Comparison of ENCODE assay signal across 24 cellular contexts in the genomic region with DNA sequence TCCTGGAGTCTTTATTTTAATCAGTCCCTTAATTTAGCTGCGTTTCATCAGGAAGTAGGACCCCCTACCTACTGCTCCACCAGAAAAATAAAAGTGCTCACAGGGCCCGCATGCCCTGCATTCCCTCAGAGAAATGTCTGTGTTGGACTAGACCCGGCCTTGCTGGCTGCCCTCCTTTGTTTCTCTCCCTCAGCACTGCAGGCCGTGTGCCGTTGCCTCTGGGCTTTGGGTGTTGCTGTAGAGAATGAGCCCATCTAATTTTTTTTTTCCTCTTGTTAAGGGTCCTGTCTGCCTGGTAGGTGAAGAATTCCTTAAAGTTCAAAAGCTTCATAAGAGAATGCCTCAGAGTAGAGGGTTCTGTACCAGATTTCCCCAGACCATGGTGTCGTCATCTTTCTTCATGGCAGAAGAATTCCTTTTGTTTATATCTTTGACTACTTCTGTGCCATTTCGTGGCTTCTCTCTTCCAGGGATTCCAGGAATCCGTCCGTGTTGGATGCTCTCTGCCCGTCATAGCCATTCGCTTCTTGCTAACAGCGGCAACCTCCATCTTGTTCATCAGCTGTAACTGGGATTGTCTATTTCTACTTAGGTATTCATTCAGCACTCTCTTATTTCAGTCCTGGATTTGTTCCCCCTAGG. TPM values are rescaled to one million over a fixed set of nuclear protein-coding genes. Genes with fewer than 3 reads are reported as not detected.
DNase-seq lines count a peak whose midpoint lies in the region; ATAC-seq and TF ChIP-seq lines count a peak whose summit lies in the region.
"Had no signal": no experiment of that assay in that cellular context is flagged by ENCODE, and none has a peak within 500 bp of the region (broad histone marks: within the 10 kb centered on the region; RNA-seq: fewer than 3 reads in every experiment).

No MANE protein-coding gene starts in this region.

- no peak overlapping the region for H3K4me3 Mint-ChIP-seq in activated CD8-positive, alpha-beta memory T cell treated with anti-CD3 and anti-CD28 coated beads, Interleukin-2, amount 10 ng/mL, durations not matched to agents 7 days and 5 days
- H3K4me3 Mint-ChIP-seq: activated B cell treated with CpG ODN at 0.5 μM for 24 hours had no signal

- H3K4me3 ChIP-seq in colonic mucosa, result no peak overlapping the region
- H3K4me3 ChIP-seq in testis, result no peak overlapping the region
- no peak overlapping the region for H3K4me3 ChIP-seq in PC-9
- H3K4me3 ChIP-seq in SJCRH30, result no peak overlapping the region

- no peaks in the 10 kb centered on the region for H4K20me1 ChIP-seq in PC-9 (ENCODE audit: insufficient read depth)

- H3K36me3 ChIP-seq in colonic mucosa (no peaks in the 10 kb centered on the region), testis (ENCODE audit: low read depth, missing control alignments) (no peaks in the 10 kb centered on the region), PC-9 (ENCODE audit: low read depth) (no peaks in the 10 kb centered on the region), SJCRH30 (no peaks in the 10 kb centered on the region)
- H3K36me3 ChIP-seq: brain microvascular endothelial cell had no signal

- H3K4me1 ChIP-seq in colonic mucosa (no peaks in the 10 kb centered on the region), testis (peaks cover 8% of the 10 kb centered on the region), PC-9 (replicated peaks; ENCODE audit: insufficient read depth) (no peaks in the 10 kb centered on the region; the same call in 1 of the 2 replicates), SJCRH30 (no peaks in the 10 kb centered on the region)
- H3K4me1 ChIP-seq: foreskin keratinocyte had no signal

- H3K27me3 ChIP-seq in colonic mucosa (no peaks in the 10 kb centered on the region), testis (no peaks in the 10 kb centered on the region), PC-9 (ENCODE audit: insufficient read depth, low read depth) (no peaks in the 10 kb centered on the region), SJCRH30 (no peaks in the 10 kb centered on the region)
- H3K27me3 ChIP-seq: brain microvascular endothelial cell, foreskin keratinocyte had no signal

- peak; percentile 5 for DNase-seq in activated CD8-positive, alpha-beta memory T cell treated with anti-CD3 and anti-CD28 coated beads, Interleukin-2, amount 10 ng/mL, durations not matched to agents 7 days and 5 days
- no peak for DNase-seq in activated CD8-positive, alpha-beta memory T cell treated with anti-CD3 and anti-CD28 coated beads, Interleukin-2, amount 50 U/mL, for 4 hours
- DNase-seq in colonic mucosa (peak; percentile 7), mesenteric fat pad (ENCODE audit: low spot score) (peak; percentile 78), testis (peak; percentile 10), PC-9 (no peak), T-helper 1 cell (no peak), SJCRH30 (no peak)
- DNase-seq: activated CD4-positive, alpha-beta T cell treated with anti-CD3 and anti-CD28 coated beads, Interleukin-2, amount 50 U/mL, for 48 hours; activated gamma-delta T cell; activated T-cell treated with anti-CD3 and anti-CD28 coated beads for 4 hours; brain microvascular endothelial cell; DMS53; effector memory CD4-positive, alpha-beta T cell; erythroblast; foreskin keratinocyte; GDM1; left cardiac atrium; mammary epithelial cell; NCI-H524; SHP77 treated with DMSO at 0.1 percent for 48 hours; stimulated activated naive CD4-positive, alpha-beta T cell treated with Interleukin-2 at 50 U/mL for 16 hours had no signal

- no peaks in the 10 kb centered on the region for H3K79me2 ChIP-seq in PC-9 (ENCODE audit: low read depth)

- no peak overlapping the region for H3K4me2 ChIP-seq in PC-9

- H3K27me3 Mint-ChIP-seq in activated CD8-positive, alpha-beta memory T cell treated with anti-CD3 and anti-CD28 coated beads, Interleukin-2, amount 10 ng/mL, durations not matched to agents 7 days and 5 days, result no peaks in the 10 kb centered on the region
- H3K27me3 Mint-ChIP-seq: activated B cell treated with CpG ODN at 0.5 μM for 24 hours had no signal

- no peaks in the 10 kb centered on the region for H3F3A ChIP-seq in PC-9 (ENCODE audit: insufficient read depth, low read depth)

- intact Hi-C loops in colonic mucosa (cut with DNase I), result no loop called here
- intact Hi-C loops in testis (cut with DNase I; ENCODE audit: low total_unique reads), result no loop called here
- intact Hi-C loops in PC-9 (cut with micrococcal nuclease; ENCODE audit: unreplicated experiment), result no loop called here

- POLR2A ChIA-PET in PC-9 (lab: Charles Lee; ENCODE audit: unreplicated experiment), result no interaction called here

- no peaks in the 10 kb centered on the region for H3K9me2 ChIP-seq in PC-9 (ENCODE audit: insufficient read depth)

- no peak for TF ChIP-seq POLR2A in testis (IDR thresholded peaks at IDR 0.05)

- whole genome bisulfite sequencing in testis, 2 donors, result 91 to 94% methylated on average over 12 of the region's 12 CpGs

- H2AFZ ChIP-seq in PC-9, result no peak overlapping the region

- CTCF ChIA-PET in activated CD8-positive, alpha-beta memory T cell treated with anti-CD3 and anti-CD28 coated beads, Interleukin-2, amount 10 ng/mL, durations not matched to agents 7 days and 5 days (lab: Charles Lee), result interaction anchor here (0.9 kb wide), 1 partner anchor 49 kb away, joined by 3 read pairs; a partner anchor contains a TSS
- CTCF ChIA-PET in PC-9 (lab: Charles Lee), result no interaction called here

- no TSS peak for BruUV-seq in PC-9 (replicated peaks; lab: Mats Ljungman, UMichigan)

- H3K9me3 Mint-ChIP-seq in activated CD8-positive, alpha-beta memory T cell treated with anti-CD3 and anti-CD28 coated beads, Interleukin-2, amount 10 ng/mL, durations not matched to agents 7 days and 5 days (ENCODE audit: low read depth), result no peaks in the 10 kb centered on the region
- H3K9me3 Mint-ChIP-seq: activated B cell treated with CpG ODN at 0.5 μM for 24 hours had no signal

- no peak for ATAC-seq in activated CD8-positive, alpha-beta memory T cell treated with anti-CD3 and anti-CD28 coated beads, Interleukin-2, amount 10 ng/mL, durations not matched to agents 7 days and 5 days
- ATAC-seq: foreskin keratinocyte, HepG2, left cardiac atrium had no signal

- no peak overlapping the region for H3K9ac ChIP-seq in colonic mucosa (ENCODE audit: low read depth in 2 of 2, low read length in 2 of 2)

- no peak overlapping the region for H3K27ac Mint-ChIP-seq in activated CD8-positive, alpha-beta memory T cell treated with anti-CD3 and anti-CD28 coated beads, Interleukin-2, amount 10 ng/mL, durations not matched to agents 7 days and 5 days
- H3K27ac Mint-ChIP-seq: activated B cell treated with CpG ODN at 0.5 μM for 24 hours had no signal

- no peaks in the 10 kb centered on the region for H3K4me1 Mint-ChIP-seq in activated CD8-positive, alpha-beta memory T cell treated with anti-CD3 and anti-CD28 coated beads, Interleukin-2, amount 10 ng/mL, durations not matched to agents 7 days and 5 days

- H3K36me3 Mint-ChIP-seq in activated CD8-positive, alpha-beta memory T cell treated with anti-CD3 and anti-CD28 coated beads, Interleukin-2, amount 10 ng/mL, durations not matched to agents 7 days and 5 days, result no peaks in the 10 kb centered on the region

- no peak overlapping the region for H3K27ac ChIP-seq in colonic mucosa
- no peak overlapping the region for H3K27ac ChIP-seq in testis
- H3K27ac ChIP-seq in PC-9, result no peak overlapping the region
- no peak overlapping the region for H3K27ac ChIP-seq in SJCRH30
- H3K27ac ChIP-seq: brain microvascular endothelial cell, foreskin keratinocyte had no signal

- no peak for TF ChIP-seq CTCF in colonic mucosa (IDR thresholded peaks at IDR 0.05)
- no peak for TF ChIP-seq CTCF in testis (IDR thresholded peaks at IDR 0.05)
- no peak for TF ChIP-seq CTCF in PC-9 (conservative IDR thresholded peaks at IDR 0.05)

- H3K9me3 ChIP-seq in colonic mucosa (no peaks in the 10 kb centered on the region), testis (no peaks in the 10 kb centered on the region), PC-9 (ENCODE audit: insufficient read depth, low read depth) (no peaks in the 10 kb centered on the region), SJCRH30 (replicated peaks) (no peaks in the 10 kb centered on the region)

RNA-seq across cellular contexts. Expression of a gene that starts 49.8 kb away (rescaled TPM):
- not detected for total RNA-seq in activated CD8-positive, alpha-beta memory T cell treated with anti-CD3 and anti-CD28 coated beads, Interleukin-2, amount 10 ng/mL, durations not matched to agents 7 days and 5 days
- total RNA-seq in colonic mucosa (10 to 100 TPM in 1 of 2 donors, 1 to 10 TPM in 1; 2.7 to 15.1 TPM), mesenteric fat pad (169 TPM), testis (1 to 10 TPM; 2.4 TPM), PC-9 (2021) (0.13 TPM in 1 of 2 replicates, not detected in the other)
- polyA plus RNA-seq in testis (ENCODE audit: insufficient read depth, low read depth, low replicate concordance), result 30.7 TPM
- total RNA-seq in SJCRH30 (2014; rRNA removed; shearing (Covaris generic)), result 21.1 and 21.3 TPM in 2 replicates
- total RNA-seq: activated B cell treated with CpG ODN at 0.5 μM for 24 hours had no signal
- polyA plus RNA-seq: mammary epithelial cell had no signal

Comparison
In these comparisons a context has a peak if more than half of its experiments do, and no peak if none do; other contexts are left out.
1. DNase-seq: peak in activated CD8-positive, alpha-beta memory T cell treated with anti-CD3 and anti-CD28 coated beads, Interleukin-2, amount 10 ng/mL, durations not matched to agents 7 days and 5 days (single experiment), colonic mucosa (single experiment), mesenteric fat pad (single experiment) and testis (single experiment); none in activated CD8-positive, alpha-beta memory T cell treated with anti-CD3 and anti-CD28 coated beads, Interleukin-2, amount 50 U/mL, for 4 hours (single experiment), PC-9 (0 of 2), T-helper 1 cell (0 of 5) and SJCRH30 (0 of 2).